In genomic region chr20:10433623-10434466, GRCh38 we compare ENCODE assay signal across 8 cellular contexts. TPM values are rescaled to one million over a fixed set of nuclear protein-coding genes. Genes with fewer than 3 reads are reported as not detected.
DNase-seq lines count a peak whose midpoint lies in the region; ATAC-seq, FAIRE-seq and TF ChIP-seq lines count a peak whose summit lies in the region.

MKKS (minus strand) TSS chr20:10434222; CDS start chr20:10413514, 20,708 bp downstream.

- peak; percentile 83 for DNase-seq in GM10248 (ENCODE audit: extremely low spot score)
- DNase-seq in HFF-Myc (ENCODE audit: extremely low read depth, low read depth), result peak; percentile 66
- DNase-seq in NAMALWA (ENCODE audit: low spot score), result peak; percentile 89
- DNase-seq in SK-N-MC (ENCODE audit: low read depth, low spot score), result no peak
- peak; percentile 80 to 81 for DNase-seq in activated naive CD4-positive, alpha-beta T cell treated with anti-CD3 and anti-CD28 coated beads, Interleukin-2, amount 50 U/mL, for 72 hours (ENCODE audit: low spot score in 2 of 2)
- DNase-seq in Right ventricle myocardium inferior (ENCODE audit: missing footprints), result peak; percentile 95
- peak; percentile 91 to 95 (median 92) for DNase-seq in pancreas
- peak; percentile 88 to 91 for DNase-seq in thyroid gland

- intact Hi-C loops in Right ventricle myocardium inferior (cut with DNase I) (no loop called here), pancreas (cut with DNase I) (no loop called here), thyroid gland (cut with DNase I) (loop anchor here (10.0 kb wide), 1 partner anchor 241 kb away; the partner anchor contains the start of gene JAG1)

- H3K9ac ChIP-seq in SK-N-MC (ENCODE audit: insufficient read length), result peak within 1 kb of the TSS; percentile 87

- ATAC-seq in activated naive CD4-positive, alpha-beta T cell treated with anti-CD3 and anti-CD28 coated beads, Interleukin-2, amount 50 U/mL, for 72 hours, result peak; percentile 73 to 76
- ATAC-seq in Right ventricle myocardium inferior (peak; percentile 88), pancreas (peak; percentile 82 to 90 (median 84))

- WGBS in pancreas, 2 donors, result 0% methylated on average over 73 of the region's 73 CpGs
- 0 to 1% methylated on average over 40 of the region's 73 CpGs for WGBS in thyroid gland, 2 donors

- TF ChIP-seq CTCF in GM10248 (IDR thresholded peaks at IDR 0.05; ENCODE audit: control extremely low read depth, extremely low read depth, low read depth, missing control alignments) (no peak), HFF-Myc (IDR thresholded peaks at IDR 0.05; ENCODE audit: low read depth, low read length, missing control alignments) (no peak), pancreas (IDR thresholded peaks at IDR 0.05) (no peak), thyroid gland (IDR thresholded peaks at IDR 0.05) (no peak)

- H3K9me3 ChIP-seq in SK-N-MC (ENCODE audit: low read depth, low read length) (no peaks in the 10 kb centered on the region), pancreas (no peaks in the 10 kb centered on the region), thyroid gland (no peaks in the 10 kb centered on the region)

- POLR2A ChIA-PET in GM10248 (lab: Yijun Ruan, JAX), result interaction anchor here (0.5 to 0.6 kb wide), 2 partner anchors 41 to 428 kb away, joined by 3 to 5 read pairs; no protein-coding TSS in a partner anchor

- FAIRE-seq in pancreas (lab: Jason Lieb, UNC), result no peak

- peaks cover 0 to 18% of the 10 kb centered on the region in 2 donors for H3K36me3 Mint-ChIP-seq in activated naive CD4-positive, alpha-beta T cell treated with anti-CD3 and anti-CD28 coated beads, Interleukin-2, amount 50 U/mL, for 72 hours

- H3K9me3 Mint-ChIP-seq in activated naive CD4-positive, alpha-beta T cell treated with anti-CD3 and anti-CD28 coated beads, Interleukin-2, amount 50 U/mL, for 72 hours, result no peaks in the 10 kb centered on the region

- H3K36me3 ChIP-seq in SK-N-MC (ENCODE audit: insufficient read depth, low read length), result peaks cover 7% of the 10 kb centered on the region; the same call in 1 of the 2 replicates
- no peaks in the 10 kb centered on the region for H3K36me3 ChIP-seq in pancreas
- no peaks in the 10 kb centered on the region for H3K36me3 ChIP-seq in thyroid gland

- H3K4me1 ChIP-seq in pancreas (peaks cover 0 to 20% (median 0%) of the 10 kb centered on the region in 3 donors), thyroid gland (peaks cover 15 to 22% of the 10 kb centered on the region in 2 donors)

- H3K4me3 ChIP-seq in HFF-Myc (replicated peaks; ENCODE audit: low read depth, low read length) (peak within 1 kb of the TSS; percentile 76), SK-N-MC (peak within 1 kb of the TSS; percentile 79), pancreas (peak within 1 kb of the TSS; percentile 56 to 88 (median 87)), thyroid gland (replicated peaks in 1 of 3) (peak within 1 kb of the TSS; percentile 80 to 81 (median 81))

- CTCF ChIA-PET in GM10248 (lab: Yijun Ruan, JAX), result interaction anchor here (0.9 to 3.9 kb wide), 6 partner anchors 7 to 455 kb away, joined by 3 to 22 read pairs (median 5); no protein-coding TSS in a partner anchor

- H3K27me3 ChIP-seq in pancreas (no peaks in the 10 kb centered on the region), thyroid gland (no peaks in the 10 kb centered on the region)

- H3K27ac Mint-ChIP-seq in activated naive CD4-positive, alpha-beta T cell treated with anti-CD3 and anti-CD28 coated beads, Interleukin-2, amount 50 U/mL, for 72 hours, result peak within 1 kb of the TSS; percentile 95 to 97

- peak within 1 kb of the TSS; percentile 91 for H3K27ac ChIP-seq in SK-N-MC
- peak within 1 kb of the TSS; percentile 77 to 95 (median 84) for H3K27ac ChIP-seq in pancreas
- peak within 1 kb of the TSS; percentile 82 to 94 (median 90) for H3K27ac ChIP-seq in thyroid gland

- peak in 1 of 2 donors; percentile 51 for TF ChIP-seq POLR2A in thyroid gland (IDR thresholded peaks at IDR 0.05)

RNA-seq across cellular contexts. Expression of gene MKKS, which starts in this region (rescaled TPM):
- 1 to 10 TPM; 2.2 to 6.4 TPM for total RNA-seq in activated naive CD4-positive, alpha-beta T cell treated with anti-CD3 and anti-CD28 coated beads, Interleukin-2, amount 50 U/mL, for 72 hours
- total RNA-seq in Right ventricle myocardium inferior (27.4 TPM), pancreas (10 to 100 TPM in 1 of 6 donors, 1 to 10 TPM in 5; 5.3 to 12.1 (median 7.3) TPM), thyroid gland (10 to 100 TPM; 19.3 to 27.8 (median 24.1) TPM)
- 10 to 100 TPM in 1 of 2 donors, 1 to 10 TPM in 1; 7.5 to 15.3 TPM for polyA plus RNA-seq in pancreas
